28 cellular contexts compared by ENCODE assay signal in genomic region chr3:118990818-118991560, GRCh38. TPM values are rescaled to one million over a fixed set of nuclear protein-coding genes. Genes with fewer than 3 reads are reported as not detected.
DNase-seq lines count a peak whose midpoint lies in the region; ATAC-seq, FAIRE-seq and TF ChIP-seq lines count a peak whose summit lies in the region.
"Had no signal": no experiment of that assay in that cellular context is flagged by ENCODE, and none has a peak within 500 bp of the region (broad histone marks: within the 10 kb centered on the region; RNA-seq: fewer than 3 reads in every experiment).

No MANE protein-coding gene starts in this region.

- H3K27ac ChIP-seq in astrocyte (ENCODE audit: low read depth, low read length) (no peak overlapping the region), right cardiac atrium (ENCODE audit: low read length) (no peak overlapping the region), rectal smooth muscle tissue (ENCODE audit: low read depth, low read length) (peak overlapping the region; percentile 34)
- H3K27ac ChIP-seq: coronary artery, KMS-11, SJCRH30, tibial artery, WERI-Rb-1 had no signal

- intact Hi-C loops in right cardiac atrium (cut with DNase I), result no loop called here
- intact Hi-C loops in activated CD8-positive, alpha-beta T cell treated with anti-CD3 and anti-CD28 coated beads for 36 hours (cut with micrococcal nuclease), result no loop called here

- no peak overlapping the region for H3K4me2 ChIP-seq in astrocyte (ENCODE audit: low read length)
- H3K4me2 ChIP-seq: KMS-11 had no signal

- H4K20me1 ChIP-seq in astrocyte (ENCODE audit: insufficient read depth, low read length), result no peaks in the 10 kb centered on the region

- no peaks in the 10 kb centered on the region for H3K9me3 Mint-ChIP-seq in astrocyte (ENCODE audit: unreplicated experiment)
- no peaks in the 10 kb centered on the region for H3K9me3 Mint-ChIP-seq in activated CD8-positive, alpha-beta T cell treated with anti-CD3 and anti-CD28 coated beads for 36 hours
- H3K9me3 Mint-ChIP-seq: activated CD4-positive, alpha-beta memory T cell treated with anti-CD3 and anti-CD28 coated beads for 36 hours; mesothelial cell of epicardium; natural killer cell treated with Interleukin-12 subunit alpha and Interleukin-12 subunit beta and Interleukin-15 and Interleukin-18, amount 100 ng/mL, for 72 hours; stimulated activated effector memory CD8-positive, alpha-beta T cell treated with anti-CD3 and anti-CD28 coated beads, Interleukin-12 subunit alpha, Interleukin-12 subunit beta, amount 100 ng/mL, for 72 hours had no signal

- POLR2A ChIA-PET in activated CD8-positive, alpha-beta T cell treated with anti-CD3 and anti-CD28 coated beads for 36 hours (lab: Charles Lee), result no interaction called here

- no peak overlapping the region for H3K9ac ChIP-seq in astrocyte (ENCODE audit: low read length)
- H3K9ac ChIP-seq in rectal smooth muscle tissue (ENCODE audit: low read length), result no peak overlapping the region
- H3K9ac ChIP-seq: KMS-11 had no signal

- H3K9me3 ChIP-seq in astrocyte (ENCODE audit: insufficient read depth, low read depth, low read length) (no peaks in the 10 kb centered on the region), right cardiac atrium (ENCODE audit: control insufficient read depth, low read length) (no peaks in the 10 kb centered on the region)
- H3K9me3 ChIP-seq: body of pancreas, SJCRH30, tibial artery had no signal

- peaks cover 26% of the 10 kb centered on the region for H3K4me1 Mint-ChIP-seq in astrocyte (ENCODE audit: low read depth, unreplicated experiment)
- peaks cover 7% of the 10 kb centered on the region for H3K4me1 Mint-ChIP-seq in activated CD8-positive, alpha-beta T cell treated with anti-CD3 and anti-CD28 coated beads for 36 hours (ENCODE audit: low read depth)
- H3K4me1 Mint-ChIP-seq: stimulated activated effector memory CD8-positive, alpha-beta T cell treated with anti-CD3 and anti-CD28 coated beads, Interleukin-12 subunit alpha, Interleukin-12 subunit beta, amount 100 ng/mL, for 72 hours had no signal

- H3K27ac Mint-ChIP-seq in astrocyte (ENCODE audit: unreplicated experiment), result peak overlapping the region; percentile 38
- H3K27ac Mint-ChIP-seq in activated CD8-positive, alpha-beta T cell treated with anti-CD3 and anti-CD28 coated beads for 36 hours, result no peak overlapping the region
- H3K27ac Mint-ChIP-seq: activated CD4-positive, alpha-beta memory T cell treated with anti-CD3 and anti-CD28 coated beads for 36 hours; activated naive CD8-positive, alpha-beta T cell treated with anti-CD3 and anti-CD28 coated beads, Interleukin-2, amount 10 ng/mL, durations not matched to agents 7 days and 5 days; mesothelial cell of epicardium; natural killer cell treated with Interleukin-12 subunit alpha and Interleukin-12 subunit beta and Interleukin-15 and Interleukin-18, amount 100 ng/mL, for 72 hours; stimulated activated effector memory CD8-positive, alpha-beta T cell treated with anti-CD3 and anti-CD28 coated beads, Interleukin-12 subunit alpha, Interleukin-12 subunit beta, amount 100 ng/mL, for 72 hours had no signal

- WGBS in right cardiac atrium, result 51% methylated on average over 3 of the region's 3 CpGs

- no peak overlapping the region for H2AFZ ChIP-seq in astrocyte (ENCODE audit: low read depth, low read length)

- H3K27me3 ChIP-seq in astrocyte (ENCODE audit: insufficient read depth, low read length) (no peaks in the 10 kb centered on the region), right cardiac atrium (ENCODE audit: control insufficient read depth, insufficient read depth) (no peaks in the 10 kb centered on the region), rectal smooth muscle tissue (ENCODE audit: control insufficient read depth, insufficient read depth, low read length) (no peaks in the 10 kb centered on the region)
- H3K27me3 ChIP-seq: body of pancreas, SJCRH30, tibial artery had no signal

- no peak for FAIRE-seq in astrocyte (lab: Jason Lieb, UNC)
- FAIRE-seq: GM12892, GM19239 had no signal

- H3K4me1 ChIP-seq in astrocyte (ENCODE audit: insufficient read depth, low read length) (peaks cover 7% of the 10 kb centered on the region), right cardiac atrium (ENCODE audit: control insufficient read depth, insufficient read depth, low read length) (peaks cover 4% of the 10 kb centered on the region), rectal smooth muscle tissue (ENCODE audit: control insufficient read depth, insufficient read depth, low read length) (peaks cover 13% of the 10 kb centered on the region)
- H3K4me1 ChIP-seq: SJCRH30 had no signal

- peaks cover under 1% of the 10 kb centered on the region for H3K27me3 Mint-ChIP-seq in astrocyte (ENCODE audit: low read depth, unreplicated experiment)
- H3K27me3 Mint-ChIP-seq in activated CD8-positive, alpha-beta T cell treated with anti-CD3 and anti-CD28 coated beads for 36 hours, result peaks cover under 1% of the 10 kb centered on the region
- H3K27me3 Mint-ChIP-seq: activated CD4-positive, alpha-beta memory T cell treated with anti-CD3 and anti-CD28 coated beads for 36 hours; activated naive CD8-positive, alpha-beta T cell treated with anti-CD3 and anti-CD28 coated beads, Interleukin-2, amount 10 ng/mL, durations not matched to agents 7 days and 5 days had no signal

- peak; percentile 33 to 47 for ATAC-seq in right cardiac atrium
- no peak for ATAC-seq in GM18517 (IDR thresholded peaks at IDR 0.05; ENCODE audit: unreplicated experiment)
- no peak for ATAC-seq in activated CD8-positive, alpha-beta T cell treated with anti-CD3 and anti-CD28 coated beads for 36 hours
- ATAC-seq: natural killer cell treated with Interleukin-12 subunit alpha and Interleukin-12 subunit beta and Interleukin-15 and Interleukin-18, amount 100 ng/mL, for 72 hours; PC-3; stimulated activated effector memory CD8-positive, alpha-beta T cell treated with anti-CD3 and anti-CD28 coated beads, Interleukin-12 subunit alpha, Interleukin-12 subunit beta, amount 100 ng/mL, for 72 hours had no signal

- H3K4me3 ChIP-seq in astrocyte (ENCODE audit: insufficient read depth, low read depth, low read length) (no peak overlapping the region), right cardiac atrium (ENCODE audit: low read length) (no peak overlapping the region), rectal smooth muscle tissue (ENCODE audit: low read length) (no peak overlapping the region)
- H3K4me3 ChIP-seq: body of pancreas, coronary artery, SJCRH30, tibial artery had no signal

- TF ChIP-seq CTCF in astrocyte (IDR thresholded peaks at IDR 0.05; ENCODE audit: insufficient read depth, low read depth, low read length), result no peak
- TF ChIP-seq CTCF in activated CD8-positive, alpha-beta T cell treated with anti-CD3 and anti-CD28 coated beads for 36 hours (IDR thresholded peaks at IDR 0.05), result no peak

- CTCF ChIA-PET in activated CD8-positive, alpha-beta T cell treated with anti-CD3 and anti-CD28 coated beads for 36 hours (lab: Charles Lee), result interaction anchor here (0.6 kb wide), 1 partner anchor 1824 kb away, joined by 3 read pairs; no protein-coding TSS in a partner anchor

- DNase-seq in Ammon's horn (ENCODE audit: low spot score) (peak; percentile 24), astrocyte (ENCODE audit: low read depth) (no peak), right cardiac atrium (no peak)
- DNase-seq in activated CD8-positive, alpha-beta T cell treated with anti-CD3 and anti-CD28 coated beads for 36 hours, result no peak
- DNase-seq in activated CD4-positive, alpha-beta T cell treated with anti-CD3 and anti-CD28 coated beads for 4 hours, result no peak
- no peak for DNase-seq in activated CD4-positive, CD25-positive, alpha-beta regulatory T cell treated with anti-CD3 and anti-CD28 coated beads, Interleukin-2, amount 50 U/mL, for 72 hours
- DNase-seq: activated CD4-positive, alpha-beta memory T cell treated with anti-CD3 and anti-CD28 coated beads for 36 hours; activated effector memory CD4-positive, alpha-beta T cell treated with Interleukin-2 at 50 U/mL for 16 hours; activated naive CD8-positive, alpha-beta T cell treated with anti-CD3 and anti-CD28 coated beads, Interleukin-2, amount 10 ng/mL, durations not matched to agents 7 days and 5 days; COR-L47; glutamatergic neuron; NCI-H1694 treated with DMSO at 0.1 percent for 48 hours; NCI-H2171 treated with DMSO at 0.1 percent for 48 hours; PC-3; SJCRH30; tibial artery; WERI-Rb-1 had no signal

- H3K79me2 ChIP-seq in astrocyte (ENCODE audit: insufficient read depth, low read length), result no peaks in the 10 kb centered on the region

- H3K36me3 ChIP-seq in astrocyte (ENCODE audit: insufficient read depth, low read length) (no peaks in the 10 kb centered on the region), rectal smooth muscle tissue (ENCODE audit: control insufficient read depth, insufficient read depth, low read length) (no peaks in the 10 kb centered on the region)
- H3K36me3 ChIP-seq: SJCRH30, tibial artery, WERI-Rb-1 had no signal

- H3K4me3 Mint-ChIP-seq in astrocyte (ENCODE audit: unreplicated experiment), result no peak overlapping the region
- H3K4me3 Mint-ChIP-seq in activated CD8-positive, alpha-beta T cell treated with anti-CD3 and anti-CD28 coated beads for 36 hours, result no peak overlapping the region
- H3K4me3 Mint-ChIP-seq: activated CD4-positive, alpha-beta memory T cell treated with anti-CD3 and anti-CD28 coated beads for 36 hours; activated naive CD8-positive, alpha-beta T cell treated with anti-CD3 and anti-CD28 coated beads, Interleukin-2, amount 10 ng/mL, durations not matched to agents 7 days and 5 days; mesothelial cell of epicardium; natural killer cell treated with Interleukin-12 subunit alpha and Interleukin-12 subunit beta and Interleukin-15 and Interleukin-18, amount 100 ng/mL, for 72 hours; stimulated activated effector memory CD8-positive, alpha-beta T cell treated with anti-CD3 and anti-CD28 coated beads, Interleukin-12 subunit alpha, Interleukin-12 subunit beta, amount 100 ng/mL, for 72 hours had no signal

- no peaks in the 10 kb centered on the region for H3K36me3 Mint-ChIP-seq in astrocyte (ENCODE audit: low read depth, unreplicated experiment)
- H3K36me3 Mint-ChIP-seq in activated CD8-positive, alpha-beta T cell treated with anti-CD3 and anti-CD28 coated beads for 36 hours (ENCODE audit: low read depth), result no peaks in the 10 kb centered on the region
- H3K36me3 Mint-ChIP-seq: activated CD4-positive, alpha-beta memory T cell treated with anti-CD3 and anti-CD28 coated beads for 36 hours; activated naive CD8-positive, alpha-beta T cell treated with anti-CD3 and anti-CD28 coated beads, Interleukin-2, amount 10 ng/mL, durations not matched to agents 7 days and 5 days; mesothelial cell of epicardium; natural killer cell treated with Interleukin-12 subunit alpha and Interleukin-12 subunit beta and Interleukin-15 and Interleukin-18, amount 100 ng/mL, for 72 hours; stimulated activated effector memory CD8-positive, alpha-beta T cell treated with anti-CD3 and anti-CD28 coated beads, Interleukin-12 subunit alpha, Interleukin-12 subunit beta, amount 100 ng/mL, for 72 hours had no signal

RNA-seq across cellular contexts. Expression of gene IGSF11, which starts 43.7 kb away (rescaled TPM):
- total RNA-seq in astrocyte, result 0.22 and 0.39 TPM in 2 replicates
- total RNA-seq in right cardiac atrium, result 1 to 10 TPM; 3.6 to 9.3 (median 5.5) TPM
- polyA plus RNA-seq in right cardiac atrium, result 2.7 TPM
- total RNA-seq in activated CD8-positive, alpha-beta T cell treated with anti-CD3 and anti-CD28 coated beads for 36 hours, result under 1 TPM in 1 of 2 experiments, not detected in 1; 0.07 TPM
- total RNA-seq: A673 had no signal

Comparison
In these comparisons a context has a peak if more than half of its experiments do, and no peak if none do; other contexts are left out.
1. ATAC-seq: peak in right cardiac atrium (2 of 2); none in GM18517 (single experiment) and activated CD8-positive, alpha-beta T cell treated with anti-CD3 and anti-CD28 coated beads for 36 hours (single experiment).